In genomic region chr1:18913065-18913502, GRCh38 we compare ENCODE assay signal across 8 cellular contexts. TPM values are rescaled to one million over a fixed set of nuclear protein-coding genes. Genes with fewer than 3 reads are reported as not detected.
A peak's percentile ranks its signal among the peaks of the same experiment; 100 is the strongest.
DNase-seq lines count a peak whose midpoint lies in the region; ATAC-seq and TF ChIP-seq lines count a peak whose summit lies in the region.

No MANE protein-coding gene starts in this region.

- H3K4me1 ChIP-seq in lung (ENCODE audit: control insufficient read depth in 2 of 2, insufficient read depth in 2 of 2, low read length in 2 of 2) = peaks cover 0 to 7% of the 10 kb centered on the region in 2 donors

- H3K27me3 ChIP-seq in lung (ENCODE audit: control insufficient read depth, insufficient read depth) = no peaks in the 10 kb centered on the region

- WGBS in lung, 2 donors = 12% methylated on average over 14 of the region's 14 CpGs

- H3K27ac ChIP-seq in lung (ENCODE audit: low read depth in 1 of 2, low read length in 1 of 2) = peak overlapping the region; percentile 23 to 25

- ATAC-seq in GM19397 (IDR thresholded peaks at IDR 0.05; ENCODE audit: unreplicated experiment) (peak; percentile 58), lung (ENCODE audit: insufficient read depth, low FRiP score) (peak; percentile 83), GM21360 (IDR thresholded peaks at IDR 0.05; ENCODE audit: unreplicated experiment) (no peak)

- no peak overlapping the region for H3K4me3 ChIP-seq in AG10803 (ENCODE audit: low read length)
- no peak overlapping the region for H3K4me3 ChIP-seq in lung

- H3K9me3 ChIP-seq in lung (ENCODE audit: control insufficient read depth in 2 of 2, insufficient read depth in 1 of 2, low read length in 1 of 2) = no peaks in the 10 kb centered on the region

- peak; percentile 94 for TF ChIP-seq CTCF in AG10803 (conservative IDR thresholded peaks at IDR 0.05; ENCODE audit: low read length)
- TF ChIP-seq CTCF in lung (IDR thresholded peaks at IDR 0.05; ENCODE audit: control extremely low read depth, extremely low read depth) = peak; percentile 94

- peak; percentile 78 for DNase-seq in AG10803 (ENCODE audit: low read depth)
- DNase-seq in NCI-H526 treated with DMSO at 0.1 percent for 48 hours (lab: John Stamatoyannopoulos, UW) = peak; percentile 14
- DNase-seq in activated CD4-positive, alpha-beta T cell treated with anti-CD3 and anti-CD28 coated beads, Interleukin-2, amount 50 U/mL, for 4 hours = peak; percentile 68 to 76
- peak; percentile 40 to 87 for DNase-seq in dermis microvascular lymphatic vessel endothelial cell (ENCODE audit: low read depth in 2 of 2)
- DNase-seq in lung (ENCODE audit: low spot score) = peak; percentile 82
- peak; percentile 61 for DNase-seq in stimulated activated CD8-positive, alpha-beta memory T cell treated with anti-CD3 and anti-CD28 coated beads, Interleukin-12 subunit alpha, Interleukin-12 subunit beta, amount 100 ng/mL, for 1 hour (ENCODE audit: low read depth)

- peaks cover 0 to 30% of the 10 kb centered on the region in 2 donors for H3K36me3 ChIP-seq in lung (ENCODE audit: control insufficient read depth in 2 of 2, insufficient read depth in 2 of 2, low read length in 2 of 2)

RNA-seq across cellular contexts. Expression of gene ALDH4A1, which starts 10.7 kb away (rescaled TPM):
- total RNA-seq in dermis microvascular lymphatic vessel endothelial cell = 12.7 and 16.4 TPM in 2 replicates
- total RNA-seq in lung = 10 to 100 TPM in 1 of 2 donors, 1 to 10 TPM in 1; 6.4 to 12.5 TPM
- polyA plus RNA-seq in lung = 10 to 100 TPM in 1 of 2 donors, 1 to 10 TPM in 1; 9.9 to 16.3 TPM

RNA-seq across cellular contexts. Expression of gene IFFO2, which starts 43.4 kb away (rescaled TPM):
- total RNA-seq in dermis microvascular lymphatic vessel endothelial cell (7.6 and 9.0 TPM in 2 replicates), lung (10 to 100 TPM in 1 of 2 donors, 1 to 10 TPM in 1; 8.7 to 18.9 TPM)
- polyA plus RNA-seq in lung = 1 to 10 TPM; 7.6 to 8.0 TPM

RNA-seq across cellular contexts. Expression of gene TAS1R2, which starts 53.6 kb away (rescaled TPM):
- total RNA-seq in dermis microvascular lymphatic vessel endothelial cell (not detected in 2 replicates), lung (not detected)
- polyA plus RNA-seq in lung = not detected

Comparison
In these comparisons a context has a peak if more than half of its experiments do, and no peak if none do; other contexts are left out.
1. DNase-seq: peak in every context shown above with its lines; median percentile 82 in lung; 78 in AG10803; 72 in activated CD4-positive, alpha-beta T cell treated with anti-CD3 and anti-CD28 coated beads, Interleukin-2, amount 50 U/mL, for 4 hours; 64 in dermis microvascular lymphatic vessel endothelial cell; 61 in stimulated activated CD8-positive, alpha-beta memory T cell treated with anti-CD3 and anti-CD28 coated beads, Interleukin-12 subunit alpha, Interleukin-12 subunit beta, amount 100 ng/mL, for 1 hour; 14 in NCI-H526 treated with DMSO at 0.1 percent for 48 hours.